In genomic region chr1:196516373-196516772, GRCh38 we compare ENCODE assay signal across 2 cellular contexts.
TF ChIP-seq lines count a peak whose summit lies in the region.

No MANE protein-coding gene starts in this region.

TF ChIP-seq in GM23338, 12 proteins besides CTCF, POLR2A, EP300 and RAD21 (continued from another document):
- TF ChIP-seq REST (IDR thresholded peaks at IDR 0.05; ENCODE audit: unreplicated experiment) = no peak
- no peak for TF ChIP-seq ZNF462 (CRISPR knock-in tag; IDR thresholded peaks at IDR 0.05)
- no peak for TF ChIP-seq EZH2phosphoT487 (IDR thresholded peaks at IDR 0.05; ENCODE audit: unreplicated experiment)
- TF ChIP-seq EZH2 (IDR thresholded peaks at IDR 0.05; ENCODE audit: low read depth, unreplicated experiment) = no peak
- TF ChIP-seq POLR2AphosphoS5 (IDR thresholded peaks at IDR 0.05; ENCODE audit: low read depth) = no peak
- no peak for TF ChIP-seq ZNF331 (CRISPR knock-in tag; IDR thresholded peaks at IDR 0.05; ENCODE audit: low read depth)
- no peak for TF ChIP-seq JUNB (IDR thresholded peaks at IDR 0.05; ENCODE audit: unreplicated experiment)

TF ChIP-seq in WTC11, 78 proteins besides CTCF, POLR2A, EP300 and RAD21 (continued from another document):
- TF ChIP-seq ZNF425 (CRISPR knock-in tag; conservative IDR thresholded peaks at IDR 0.05) = no peak
- TF ChIP-seq ERG (CRISPR knock-in tag; IDR thresholded peaks at IDR 0.05) = no peak
- no peak for TF ChIP-seq ESRRA (CRISPR knock-in tag; IDR thresholded peaks at IDR 0.05; ENCODE audit: borderline replicate concordance)
- TF ChIP-seq SMAD3 (CRISPR knock-in tag; IDR thresholded peaks at IDR 0.05; ENCODE audit: borderline replicate concordance) = no peak
